In the genomic region with DNA sequence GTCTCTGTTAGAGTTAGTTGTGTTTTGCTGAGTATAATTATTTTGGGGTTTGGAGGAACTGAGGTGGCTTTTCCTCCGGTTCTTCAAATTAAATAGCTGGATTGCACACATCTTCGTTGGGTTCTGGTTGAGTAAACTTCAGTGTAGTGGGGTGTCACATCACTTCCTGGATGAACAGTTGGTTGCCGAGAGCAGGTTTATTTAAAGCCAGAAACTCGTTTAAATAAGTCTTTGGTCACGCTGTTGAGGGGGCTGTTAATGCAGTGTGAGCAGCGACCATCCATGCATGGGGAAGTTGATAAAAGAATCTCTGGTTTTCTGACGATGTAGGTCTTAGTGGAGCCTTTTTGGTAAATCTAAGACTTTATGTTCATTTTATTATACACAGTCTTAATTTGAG, we compare ENCODE assay signal across 11 cellular contexts.
DNase-seq lines count a peak whose midpoint lies in the region; ATAC-seq and TF ChIP-seq lines count a peak whose summit lies in the region.
"Had no signal": no experiment of that assay in that cellular context is flagged by ENCODE, and none has a peak within 500 bp of the region (broad histone marks: within the 10 kb centered on the region; RNA-seq: fewer than 3 reads in every experiment).

No MANE protein-coding gene starts in this region.

- CTCF ChIA-PET in CD8-positive, alpha-beta T cell (lab: Charles Lee): interaction anchor here (1.4 kb wide), 1 partner anchor 10 kb away, joined by 3 read pairs; no protein-coding TSS in a partner anchor
- CTCF ChIA-PET in activated B cell treated with CpG ODN at 0.5 μM for 24 hours (lab: Charles Lee): no interaction called here

- peaks cover 42% of the 10 kb centered on the region for H3K27me3 Mint-ChIP-seq in CD8-positive, alpha-beta T cell (ENCODE audit: low read depth)
- peaks cover 24% of the 10 kb centered on the region for H3K27me3 Mint-ChIP-seq in activated B cell treated with CpG ODN at 0.5 μM for 24 hours

- H3K4me1 ChIP-seq in CD8-positive, alpha-beta T cell (ENCODE audit: insufficient read depth, low read length): peaks cover 7% of the 10 kb centered on the region

- no peaks in the 10 kb centered on the region for H3K36me3 Mint-ChIP-seq in CD8-positive, alpha-beta T cell
- H3K36me3 Mint-ChIP-seq in activated B cell treated with CpG ODN at 0.5 μM for 24 hours (ENCODE audit: low read depth): no peaks in the 10 kb centered on the region

- H3K27ac ChIP-seq in CD8-positive, alpha-beta T cell (ENCODE audit: low read depth, low read length): no peak overlapping the region

- POLR2A ChIA-PET in CD8-positive, alpha-beta T cell (lab: Charles Lee): no interaction called here
- POLR2A ChIA-PET in activated B cell treated with CpG ODN at 0.5 μM for 24 hours (lab: Charles Lee): no interaction called here

- DNase-seq in CD8-positive, alpha-beta T cell: no peak
- DNase-seq in activated B cell treated with CpG ODN at 0.5 μM for 24 hours (no peak), lung microvascular endothelial cell (ENCODE audit: low read depth in 2 of 2) (peak; percentile 70), NCI-H2107 (lab: John Stamatoyannopoulos, UW) (no peak)
- DNase-seq in stimulated activated CD4-positive, alpha-beta T cell treated with anti-CD3 and anti-CD28 coated beads, Interleukin-15, amount 100 ng/mL, for 24 hours: no peak
- DNase-seq: activated naive CD4-positive, alpha-beta T cell; COR-L47; NCI-H1048 had no signal

- H3K4me3 ChIP-seq in CD8-positive, alpha-beta T cell (ENCODE audit: low read depth, low read length): no peak overlapping the region

- no peak for ATAC-seq in CD8-positive, alpha-beta T cell
- ATAC-seq in GM21526 (IDR thresholded peaks at IDR 0.05; ENCODE audit: low FRiP score, unreplicated experiment) (peak; percentile 57), activated B cell treated with CpG ODN at 0.5 μM for 24 hours (ENCODE audit: low read depth) (no peak), GM21381 (IDR thresholded peaks at IDR 0.05; ENCODE audit: unreplicated experiment) (no peak), HG03135 (IDR thresholded peaks at IDR 0.05; ENCODE audit: unreplicated experiment) (no peak)

- peak overlapping the region; percentile 46 for H3K4me3 Mint-ChIP-seq in CD8-positive, alpha-beta T cell
- peak overlapping the region; percentile 64 for H3K4me3 Mint-ChIP-seq in activated B cell treated with CpG ODN at 0.5 μM for 24 hours

- peaks cover 14% of the 10 kb centered on the region for H3K4me1 Mint-ChIP-seq in CD8-positive, alpha-beta T cell (ENCODE audit: low read depth)
- peaks cover 24% of the 10 kb centered on the region for H3K4me1 Mint-ChIP-seq in activated B cell treated with CpG ODN at 0.5 μM for 24 hours

- intact Hi-C loops in CD8-positive, alpha-beta T cell (cut with DNase I, micrococcal nuclease): no loop called here
- intact Hi-C loops in activated B cell treated with CpG ODN at 0.5 μM for 24 hours (cut with micrococcal nuclease): loop anchor here (2.0 to 5.0 kb wide), 2 partner anchors 352 to 384 kb away; partner anchors contain the start of genes ARGLU1 and EFNB2

- H3K27ac Mint-ChIP-seq in CD8-positive, alpha-beta T cell: no peak overlapping the region
- no peak overlapping the region for H3K27ac Mint-ChIP-seq in activated B cell treated with CpG ODN at 0.5 μM for 24 hours

- no peaks in the 10 kb centered on the region for H3K9me3 Mint-ChIP-seq in CD8-positive, alpha-beta T cell
- H3K9me3 Mint-ChIP-seq in activated B cell treated with CpG ODN at 0.5 μM for 24 hours: no peaks in the 10 kb centered on the region

- no peaks in the 10 kb centered on the region for H3K9me3 ChIP-seq in CD8-positive, alpha-beta T cell (ENCODE audit: low read length)

- peaks cover 4% of the 10 kb centered on the region for H3K27me3 ChIP-seq in CD8-positive, alpha-beta T cell (ENCODE audit: insufficient read depth, low read length)

- H3K36me3 ChIP-seq in CD8-positive, alpha-beta T cell (ENCODE audit: insufficient read depth, low read length): no peaks in the 10 kb centered on the region

- no peak for TF ChIP-seq CTCF in CD8-positive, alpha-beta T cell (IDR thresholded peaks at IDR 0.05)
- TF ChIP-seq CTCF in activated B cell treated with CpG ODN at 0.5 μM for 24 hours (IDR thresholded peaks at IDR 0.05): no peak

Comparison
In these comparisons a context has a peak if more than half of its experiments do, and no peak if none do; other contexts are left out.
1. DNase-seq: peak in lung microvascular endothelial cell (2 of 2); none in CD8-positive, alpha-beta T cell (0 of 7), activated B cell treated with CpG ODN at 0.5 μM for 24 hours (single experiment), stimulated activated CD4-positive, alpha-beta T cell treated with anti-CD3 and anti-CD28 coated beads, Interleukin-15, amount 100 ng/mL, for 24 hours (single experiment) and NCI-H2107 (single experiment).